Comparison of ENCODE assay signal across 15 cellular contexts in the genomic region with DNA sequence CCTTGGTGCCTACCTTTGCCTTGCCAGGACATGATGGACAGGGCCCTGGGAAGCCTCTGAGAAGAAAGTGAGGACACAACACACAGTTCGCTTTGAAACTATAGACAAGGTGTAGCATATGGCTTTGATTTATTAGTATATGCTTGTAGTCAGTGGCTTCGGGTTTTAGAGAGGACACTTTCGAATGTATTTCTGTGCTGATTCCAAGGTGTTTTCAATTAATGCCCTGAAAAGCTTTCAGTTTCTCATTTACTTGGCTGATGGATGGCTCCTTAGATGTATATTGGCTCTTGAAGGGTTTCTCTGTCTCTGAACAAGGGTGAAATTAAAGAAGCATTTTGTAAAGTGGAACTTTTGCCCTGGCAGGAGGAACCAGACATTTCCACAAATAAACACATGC.
"Had no signal": no experiment of that assay in that cellular context is flagged by ENCODE, and none has a peak within 500 bp of the region (broad histone marks: within the 10 kb centered on the region; RNA-seq: fewer than 3 reads in every experiment).

No MANE protein-coding gene starts in this region.

- H3K36me3 Mint-ChIP-seq: activated naive CD4-positive, alpha-beta T cell treated with anti-CD3 and anti-CD28 coated beads, Interleukin-2, amount 50 U/mL, for 72 hours had no signal

- ATAC-seq: activated CD4-positive, CD25-positive, alpha-beta regulatory T cell treated with anti-CD3 and anti-CD28 coated beads, Interleukin-2, amount 50 U/mL, for 24 hours; activated naive CD4-positive, alpha-beta T cell treated with anti-CD3 and anti-CD28 coated beads, Interleukin-2, amount 50 U/mL, for 72 hours; heart left ventricle; left lobe of liver; pancreas; stimulated activated naive CD8-positive, alpha-beta T cell treated with anti-CD3 and anti-CD28 coated beads, Interleukin-15, Interleukin-2, amounts not matched to agents 100 U/mL and 50 U/mL, for 24 hours; upper lobe of right lung had no signal

- H3K36me3 ChIP-seq: esophagus muscularis mucosa, heart left ventricle, pancreas, upper lobe of right lung had no signal

- H3K4me3 ChIP-seq: esophagus muscularis mucosa, heart left ventricle, pancreas, upper lobe of right lung had no signal

- H3K27me3 ChIP-seq: esophagus muscularis mucosa, heart left ventricle, pancreas, upper lobe of right lung had no signal

- DNase-seq: activated effector memory CD4-positive, alpha-beta T cell treated with Interleukin-2 at 50 U/mL for 16 hours; activated T-cell treated with anti-CD3 and anti-CD28 coated beads, Interleukin-2, amount 50 U/mL, for 1 hour; anterior cingulate cortex; foreskin melanocyte; heart left ventricle; pancreas; stimulated activated CD4-positive, alpha-beta T cell treated with anti-CD3 and anti-CD28 coated beads, Interleukin-2, amount 100 ng/mL, for 48 hours; stimulated activated naive CD8-positive, alpha-beta T cell treated with anti-CD3 and anti-CD28 coated beads, Interleukin-15, Interleukin-2, amounts not matched to agents 100 U/mL and 50 U/mL, for 24 hours; T-helper 2 cell; upper lobe of right lung had no signal

- H3K27ac Mint-ChIP-seq: activated naive CD4-positive, alpha-beta T cell treated with anti-CD3 and anti-CD28 coated beads, Interleukin-2, amount 50 U/mL, for 72 hours had no signal

- H3K27ac ChIP-seq: esophagus muscularis mucosa, heart left ventricle, pancreas, upper lobe of right lung had no signal

- H3K9me3 ChIP-seq: esophagus muscularis mucosa, heart left ventricle, pancreas, upper lobe of right lung had no signal

- H3K4me1 ChIP-seq: esophagus muscularis mucosa, pancreas, upper lobe of right lung had no signal

- FAIRE-seq: pancreas, TTC549 had no signal
